1 cellular context compared by ENCODE assay signal in genomic region chr17:76725580-76726230, GRCh38.
A peak's percentile ranks its signal among the peaks of the same experiment; 100 is the strongest.
TF ChIP-seq lines count a peak whose summit lies in the region.

No MANE protein-coding gene starts in this region.

TF ChIP-seq in K562, 482 proteins besides CTCF, POLR2A, EP300 and RAD21 (continues in another document):
- TF ChIP-seq ZBED1 (IDR thresholded peaks at IDR 0.05) = 0 out of 2 replicates have a peak, but pooled peaks have one; percentile 12
- no peak for TF ChIP-seq ZBTB12 (CRISPR knock-in tag; IDR thresholded peaks at IDR 0.05)
- no peak for TF ChIP-seq YY1 (IDR thresholded peaks at IDR 0.05; ENCODE audit: borderline replicate concordance in 1 of 3, control insufficient read depth in 1 of 3, extremely low read depth in 1 of 3, insufficient read depth in 3 of 3, insufficient read length in 1 of 3, insufficient replicate concordance in 2 of 3, low read depth in 1 of 3, low read length in 2 of 3)
- 0 out of 2 replicates have a peak, but pooled peaks have one; percentile 25 for TF ChIP-seq NFRKB (IDR thresholded peaks at IDR 0.05; ENCODE audit: low read depth)
- TF ChIP-seq MYC (IDR thresholded peaks at IDR 0.05; ENCODE audit: low read depth, low read length) = peak; percentile 77
- TF ChIP-seq MYC (CRISPR knock-in tag; IDR thresholded peaks at IDR 0.05; ENCODE audit: borderline replicate concordance, low read depth) = no peak
- TF ChIP-seq ZNF407 (IDR thresholded peaks at IDR 0.05; ENCODE audit: low read depth) = no peak
- no peak for TF ChIP-seq JUN (IDR thresholded peaks at IDR 0.05; ENCODE audit: borderline replicate concordance, low read depth, low read length)
- no peak for TF ChIP-seq JUN (CRISPR knock-in tag; IDR thresholded peaks at IDR 0.05; ENCODE audit: borderline replicate concordance)
- TF ChIP-seq NFIC (IDR thresholded peaks at IDR 0.05) = peak; percentile 23
- no peak for TF ChIP-seq NKRF (IDR thresholded peaks at IDR 0.05; ENCODE audit: borderline replicate concordance)
- TF ChIP-seq NR2F6 (CRISPR knock-in tag; IDR thresholded peaks at IDR 0.05) = no peak
- TF ChIP-seq ZNF431 (CRISPR knock-in tag; IDR thresholded peaks at IDR 0.05) = peak; percentile 15
- no peak for TF ChIP-seq ID3 (CRISPR knock-in tag; IDR thresholded peaks at IDR 0.05)
- TF ChIP-seq ID3 (tag; IDR thresholded peaks at IDR 0.05) = peak; percentile 51; the same call in 1 of the 2 replicates
- no peak for TF ChIP-seq BCOR (IDR thresholded peaks at IDR 0.05)
- TF ChIP-seq AFF1 (IDR thresholded peaks at IDR 0.05; ENCODE audit: low read depth in 1 of 2, partially characterized antibody in 2 of 2) = peak in 1 of 2 experiments; percentile 33
- TF ChIP-seq GATAD2A (IDR thresholded peaks at IDR 0.05) = no peak
- TF ChIP-seq RBM14 (IDR thresholded peaks at IDR 0.05; ENCODE audit: borderline replicate concordance, insufficient read depth, low read depth, low read length) = no peak
- TF ChIP-seq KDM5B (IDR thresholded peaks at IDR 0.05; ENCODE audit: insufficient replicate concordance, low read depth, low read length) = peak; percentile 25
- TF ChIP-seq HMGN3 (IDR thresholded peaks at IDR 0.05; ENCODE audit: borderline replicate concordance, extremely low read depth, insufficient read length, low read depth, low read length) = peak; percentile 79
- 0 out of 2 replicates have a peak, but pooled peaks have one; percentile 7 for TF ChIP-seq SOX6 (IDR thresholded peaks at IDR 0.05)
- peak in 1 of 2 experiments; percentile 48; a peak in 1 of 4 replicates for TF ChIP-seq TBL1XR1 (IDR thresholded peaks at IDR 0.05; ENCODE audit: low read length in 2 of 2)
- peak; percentile 22 for TF ChIP-seq PRDM10 (IDR thresholded peaks at IDR 0.05; ENCODE audit: partially characterized antibody)
- TF ChIP-seq IRF9 (tag; IDR thresholded peaks at IDR 0.05) = no peak
- peak; percentile 10 for TF ChIP-seq CTCFL (IDR thresholded peaks at IDR 0.05; ENCODE audit: borderline replicate concordance, insufficient read depth, low read depth, low read length, poor library complexity, severe bottlenecking)
- TF ChIP-seq FOXA3 (CRISPR knock-in tag; conservative IDR thresholded peaks at IDR 0.05 in 1 of 2, IDR thresholded peaks at IDR 0.05 in 1 of 2) = no peak
- peak; percentile 54; the same call in 1 of the 2 replicates for TF ChIP-seq DPF2 (IDR thresholded peaks at IDR 0.05)
- TF ChIP-seq NRF1 (conservative IDR thresholded peaks at IDR 0.05 in 1 of 2, IDR thresholded peaks at IDR 0.05 in 1 of 2) = peak; percentile 87 to 89
- TF ChIP-seq ARNT (IDR thresholded peaks at IDR 0.05) = peak in 1 of 2 experiments; percentile 38; a peak in 2 of 4 replicates
- peak; percentile 66; the same call in 1 of the 2 replicates for TF ChIP-seq L3MBTL2 (IDR thresholded peaks at IDR 0.05)
- TF ChIP-seq SUPT5H (IDR thresholded peaks at IDR 0.05) = 0 out of 2 replicates have a peak, but pooled peaks have one; percentile 42
- TF ChIP-seq DMBX1 (CRISPR knock-in tag; IDR thresholded peaks at IDR 0.05; ENCODE audit: borderline replicate concordance) = 0 out of 2 replicates have a peak, but pooled peaks have one; percentile 20
